Comparison of ENCODE assay signal across 1 cellular context in the genomic region with DNA sequence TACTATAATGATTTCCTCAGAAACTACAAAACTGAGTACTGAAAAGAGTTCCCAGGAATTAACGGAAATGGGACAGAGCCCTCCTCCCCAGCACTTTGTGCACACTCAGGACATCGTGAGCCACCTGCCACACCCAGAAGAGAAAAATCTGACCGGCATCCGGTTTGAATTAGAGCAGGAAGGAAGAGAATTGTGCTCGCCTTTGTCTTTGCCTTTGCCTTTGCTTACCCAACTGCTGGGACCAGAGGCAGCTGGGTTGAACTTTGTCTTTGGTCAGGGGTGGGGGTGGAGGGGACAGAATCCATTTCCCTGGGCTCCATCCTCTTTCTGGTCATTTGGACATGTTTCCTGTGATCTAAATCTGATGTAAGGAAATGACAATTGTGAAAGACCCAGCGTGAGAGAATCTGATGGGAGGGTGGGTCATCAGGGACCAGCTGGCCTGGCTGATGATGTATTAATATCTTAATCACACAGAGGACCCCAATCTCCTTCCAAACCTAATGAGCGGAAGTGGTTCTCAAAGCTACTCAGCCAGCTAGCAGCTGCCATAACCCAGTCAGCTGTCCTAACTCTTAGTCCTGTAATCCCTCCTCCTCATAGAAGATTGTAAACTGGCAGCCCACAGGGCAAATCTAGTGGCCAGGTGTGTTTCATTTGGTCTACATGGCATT.
A peak's percentile ranks its signal among the peaks of the same experiment; 100 is the strongest.
TF ChIP-seq lines count a peak whose summit lies in the region.

No MANE protein-coding gene starts in this region.

TF ChIP-seq in HepG2, 621 proteins besides CTCF, POLR2A, EP300 and RAD21 (continued from another document and continues in another):
- TF ChIP-seq, protein P1, sequence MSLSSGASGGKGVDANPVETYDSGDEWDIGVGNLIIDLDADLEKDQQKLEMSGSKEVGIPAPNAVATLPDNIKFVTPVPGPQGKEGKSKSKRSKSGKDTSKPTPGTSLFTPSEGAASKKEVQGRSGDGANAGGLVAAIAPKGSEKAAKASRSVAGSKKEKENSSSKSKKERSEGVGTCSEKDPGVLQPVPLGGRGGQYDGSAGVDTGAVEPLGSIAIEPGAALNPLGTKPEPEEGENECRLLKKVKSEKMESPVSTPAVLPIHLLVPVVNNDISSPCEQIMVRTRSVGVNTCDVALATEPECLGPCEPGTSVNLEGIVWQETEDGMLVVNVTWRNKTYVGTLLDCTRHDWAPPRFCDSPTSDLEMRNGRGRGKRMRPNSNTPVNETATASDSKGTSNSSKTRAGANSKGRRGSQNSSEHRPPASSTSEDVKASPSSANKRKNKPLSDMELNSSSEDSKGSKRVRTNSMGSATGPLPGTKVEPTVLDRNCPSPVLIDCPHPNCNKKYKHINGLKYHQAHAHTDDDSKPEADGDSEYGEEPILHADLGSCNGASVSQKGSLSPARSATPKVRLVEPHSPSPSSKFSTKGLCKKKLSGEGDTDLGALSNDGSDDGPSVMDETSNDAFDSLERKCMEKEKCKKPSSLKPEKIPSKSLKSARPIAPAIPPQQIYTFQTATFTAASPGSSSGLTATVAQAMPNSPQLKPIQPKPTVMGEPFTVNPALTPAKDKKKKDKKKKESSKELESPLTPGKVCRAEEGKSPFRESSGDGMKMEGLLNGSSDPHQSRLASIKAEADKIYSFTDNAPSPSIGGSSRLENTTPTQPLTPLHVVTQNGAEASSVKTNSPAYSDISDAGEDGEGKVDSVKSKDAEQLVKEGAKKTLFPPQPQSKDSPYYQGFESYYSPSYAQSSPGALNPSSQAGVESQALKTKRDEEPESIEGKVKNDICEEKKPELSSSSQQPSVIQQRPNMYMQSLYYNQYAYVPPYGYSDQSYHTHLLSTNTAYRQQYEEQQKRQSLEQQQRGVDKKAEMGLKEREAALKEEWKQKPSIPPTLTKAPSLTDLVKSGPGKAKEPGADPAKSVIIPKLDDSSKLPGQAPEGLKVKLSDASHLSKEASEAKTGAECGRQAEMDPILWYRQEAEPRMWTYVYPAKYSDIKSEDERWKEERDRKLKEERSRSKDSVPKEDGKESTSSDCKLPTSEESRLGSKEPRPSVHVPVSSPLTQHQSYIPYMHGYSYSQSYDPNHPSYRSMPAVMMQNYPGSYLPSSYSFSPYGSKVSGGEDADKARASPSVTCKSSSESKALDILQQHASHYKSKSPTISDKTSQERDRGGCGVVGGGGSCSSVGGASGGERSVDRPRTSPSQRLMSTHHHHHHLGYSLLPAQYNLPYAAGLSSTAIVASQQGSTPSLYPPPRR (CRISPR knock-in tag; IDR thresholded peaks at IDR 0.05; ENCODE audit: borderline replicate concordance) = no peak; the same call in 1 of the 2 replicates
- no peak for TF ChIP-seq ZNF569 (CRISPR knock-in tag; IDR thresholded peaks at IDR 0.05; ENCODE audit: borderline replicate concordance)
- no peak for TF ChIP-seq ZNF224 (CRISPR knock-in tag; IDR thresholded peaks at IDR 0.05)
- no peak for TF ChIP-seq ARID2 (CRISPR knock-in tag; IDR thresholded peaks at IDR 0.05; ENCODE audit: borderline replicate concordance)
- peak; percentile 52; the same call in 1 of the 2 replicates for TF ChIP-seq ERF (CRISPR knock-in tag; IDR thresholded peaks at IDR 0.05)
- no peak; the same call in 1 of the 2 replicates for TF ChIP-seq ZNF121 (CRISPR knock-in tag; IDR thresholded peaks at IDR 0.05)
- TF ChIP-seq ZNF644 (CRISPR knock-in tag; IDR thresholded peaks at IDR 0.05; ENCODE audit: low read depth) = peak; percentile 65; the same call in 1 of the 2 replicates
- TF ChIP-seq, protein P2, sequence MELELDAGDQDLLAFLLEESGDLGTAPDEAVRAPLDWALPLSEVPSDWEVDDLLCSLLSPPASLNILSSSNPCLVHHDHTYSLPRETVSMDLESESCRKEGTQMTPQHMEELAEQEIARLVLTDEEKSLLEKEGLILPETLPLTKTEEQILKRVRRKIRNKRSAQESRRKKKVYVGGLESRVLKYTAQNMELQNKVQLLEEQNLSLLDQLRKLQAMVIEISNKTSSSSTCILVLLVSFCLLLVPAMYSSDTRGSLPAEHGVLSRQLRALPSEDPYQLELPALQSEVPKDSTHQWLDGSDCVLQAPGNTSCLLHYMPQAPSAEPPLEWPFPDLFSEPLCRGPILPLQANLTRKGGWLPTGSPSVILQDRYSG (CRISPR knock-in tag; IDR thresholded peaks at IDR 0.05) = no peak
- no peak for TF ChIP-seq SMARCC2 (IDR thresholded peaks at IDR 0.05)
- TF ChIP-seq, protein P3, sequence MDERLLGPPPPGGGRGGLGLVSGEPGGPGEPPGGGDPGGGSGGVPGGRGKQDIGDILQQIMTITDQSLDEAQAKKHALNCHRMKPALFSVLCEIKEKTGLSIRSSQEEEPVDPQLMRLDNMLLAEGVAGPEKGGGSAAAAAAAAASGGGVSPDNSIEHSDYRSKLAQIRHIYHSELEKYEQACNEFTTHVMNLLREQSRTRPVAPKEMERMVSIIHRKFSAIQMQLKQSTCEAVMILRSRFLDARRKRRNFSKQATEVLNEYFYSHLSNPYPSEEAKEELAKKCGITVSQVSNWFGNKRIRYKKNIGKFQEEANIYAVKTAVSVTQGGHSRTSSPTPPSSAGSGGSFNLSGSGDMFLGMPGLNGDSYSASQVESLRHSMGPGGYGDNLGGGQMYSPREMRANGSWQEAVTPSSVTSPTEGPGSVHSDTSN (CRISPR knock-in tag; IDR thresholded peaks at IDR 0.05) = no peak
- TF ChIP-seq ZNF558 (CRISPR knock-in tag; IDR thresholded peaks at IDR 0.05; ENCODE audit: borderline replicate concordance) = no peak
- peak; percentile 59 for TF ChIP-seq ZEB1 (IDR thresholded peaks at IDR 0.05; ENCODE audit: insufficient replicate concordance, low read depth)
- no peak; the same call in 1 of the 2 replicates for TF ChIP-seq MEIS1 (CRISPR knock-in tag; IDR thresholded peaks at IDR 0.05; ENCODE audit: borderline replicate concordance)
- TF ChIP-seq, protein P4, sequence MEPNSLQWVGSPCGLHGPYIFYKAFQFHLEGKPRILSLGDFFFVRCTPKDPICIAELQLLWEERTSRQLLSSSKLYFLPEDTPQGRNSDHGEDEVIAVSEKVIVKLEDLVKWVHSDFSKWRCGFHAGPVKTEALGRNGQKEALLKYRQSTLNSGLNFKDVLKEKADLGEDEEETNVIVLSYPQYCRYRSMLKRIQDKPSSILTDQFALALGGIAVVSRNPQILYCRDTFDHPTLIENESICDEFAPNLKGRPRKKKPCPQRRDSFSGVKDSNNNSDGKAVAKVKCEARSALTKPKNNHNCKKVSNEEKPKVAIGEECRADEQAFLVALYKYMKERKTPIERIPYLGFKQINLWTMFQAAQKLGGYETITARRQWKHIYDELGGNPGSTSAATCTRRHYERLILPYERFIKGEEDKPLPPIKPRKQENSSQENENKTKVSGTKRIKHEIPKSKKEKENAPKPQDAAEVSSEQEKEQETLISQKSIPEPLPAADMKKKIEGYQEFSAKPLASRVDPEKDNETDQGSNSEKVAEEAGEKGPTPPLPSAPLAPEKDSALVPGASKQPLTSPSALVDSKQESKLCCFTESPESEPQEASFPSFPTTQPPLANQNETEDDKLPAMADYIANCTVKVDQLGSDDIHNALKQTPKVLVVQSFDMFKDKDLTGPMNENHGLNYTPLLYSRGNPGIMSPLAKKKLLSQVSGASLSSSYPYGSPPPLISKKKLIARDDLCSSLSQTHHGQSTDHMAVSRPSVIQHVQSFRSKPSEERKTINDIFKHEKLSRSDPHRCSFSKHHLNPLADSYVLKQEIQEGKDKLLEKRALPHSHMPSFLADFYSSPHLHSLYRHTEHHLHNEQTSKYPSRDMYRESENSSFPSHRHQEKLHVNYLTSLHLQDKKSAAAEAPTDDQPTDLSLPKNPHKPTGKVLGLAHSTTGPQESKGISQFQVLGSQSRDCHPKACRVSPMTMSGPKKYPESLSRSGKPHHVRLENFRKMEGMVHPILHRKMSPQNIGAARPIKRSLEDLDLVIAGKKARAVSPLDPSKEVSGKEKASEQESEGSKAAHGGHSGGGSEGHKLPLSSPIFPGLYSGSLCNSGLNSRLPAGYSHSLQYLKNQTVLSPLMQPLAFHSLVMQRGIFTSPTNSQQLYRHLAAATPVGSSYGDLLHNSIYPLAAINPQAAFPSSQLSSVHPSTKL (CRISPR knock-in tag; IDR thresholded peaks at IDR 0.05) = peak; percentile 75
- TF ChIP-seq, protein P5, sequence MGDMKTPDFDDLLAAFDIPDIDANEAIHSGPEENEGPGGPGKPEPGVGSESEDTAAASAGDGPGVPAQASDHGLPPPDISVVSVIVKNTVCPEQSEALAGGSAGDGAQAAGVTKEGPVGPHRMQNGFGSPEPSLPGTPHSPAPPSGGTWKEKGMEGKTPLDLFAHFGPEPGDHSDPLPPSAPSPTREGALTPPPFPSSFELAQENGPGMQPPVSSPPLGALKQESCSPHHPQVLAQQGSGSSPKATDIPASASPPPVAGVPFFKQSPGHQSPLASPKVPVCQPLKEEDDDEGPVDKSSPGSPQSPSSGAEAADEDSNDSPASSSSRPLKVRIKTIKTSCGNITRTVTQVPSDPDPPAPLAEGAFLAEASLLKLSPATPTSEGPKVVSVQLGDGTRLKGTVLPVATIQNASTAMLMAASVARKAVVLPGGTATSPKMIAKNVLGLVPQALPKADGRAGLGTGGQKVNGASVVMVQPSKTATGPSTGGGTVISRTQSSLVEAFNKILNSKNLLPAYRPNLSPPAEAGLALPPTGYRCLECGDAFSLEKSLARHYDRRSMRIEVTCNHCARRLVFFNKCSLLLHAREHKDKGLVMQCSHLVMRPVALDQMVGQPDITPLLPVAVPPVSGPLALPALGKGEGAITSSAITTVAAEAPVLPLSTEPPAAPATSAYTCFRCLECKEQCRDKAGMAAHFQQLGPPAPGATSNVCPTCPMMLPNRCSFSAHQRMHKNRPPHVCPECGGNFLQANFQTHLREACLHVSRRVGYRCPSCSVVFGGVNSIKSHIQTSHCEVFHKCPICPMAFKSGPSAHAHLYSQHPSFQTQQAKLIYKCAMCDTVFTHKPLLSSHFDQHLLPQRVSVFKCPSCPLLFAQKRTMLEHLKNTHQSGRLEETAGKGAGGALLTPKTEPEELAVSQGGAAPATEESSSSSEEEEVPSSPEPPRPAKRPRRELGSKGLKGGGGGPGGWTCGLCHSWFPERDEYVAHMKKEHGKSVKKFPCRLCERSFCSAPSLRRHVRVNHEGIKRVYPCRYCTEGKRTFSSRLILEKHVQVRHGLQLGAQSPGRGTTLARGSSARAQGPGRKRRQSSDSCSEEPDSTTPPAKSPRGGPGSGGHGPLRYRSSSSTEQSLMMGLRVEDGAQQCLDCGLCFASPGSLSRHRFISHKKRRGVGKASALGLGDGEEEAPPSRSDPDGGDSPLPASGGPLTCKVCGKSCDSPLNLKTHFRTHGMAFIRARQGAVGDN (CRISPR knock-in tag; IDR thresholded peaks at IDR 0.05) = no peak; the same call in 1 of the 2 replicates
- peak in 1 of 2 experiments; percentile 35; a peak in 1 of 4 replicates for TF ChIP-seq MAFK (conservative IDR thresholded peaks at IDR 0.05 in 1 of 2, IDR thresholded peaks at IDR 0.05 in 1 of 2; ENCODE audit: low read length in 2 of 2)
- TF ChIP-seq HES4 (CRISPR knock-in tag; IDR thresholded peaks at IDR 0.05; ENCODE audit: borderline replicate concordance) = no peak
- TF ChIP-seq ZNF180 (CRISPR knock-in tag; IDR thresholded peaks at IDR 0.05; ENCODE audit: borderline replicate concordance, low read depth) = no peak
- TF ChIP-seq, protein P6, sequence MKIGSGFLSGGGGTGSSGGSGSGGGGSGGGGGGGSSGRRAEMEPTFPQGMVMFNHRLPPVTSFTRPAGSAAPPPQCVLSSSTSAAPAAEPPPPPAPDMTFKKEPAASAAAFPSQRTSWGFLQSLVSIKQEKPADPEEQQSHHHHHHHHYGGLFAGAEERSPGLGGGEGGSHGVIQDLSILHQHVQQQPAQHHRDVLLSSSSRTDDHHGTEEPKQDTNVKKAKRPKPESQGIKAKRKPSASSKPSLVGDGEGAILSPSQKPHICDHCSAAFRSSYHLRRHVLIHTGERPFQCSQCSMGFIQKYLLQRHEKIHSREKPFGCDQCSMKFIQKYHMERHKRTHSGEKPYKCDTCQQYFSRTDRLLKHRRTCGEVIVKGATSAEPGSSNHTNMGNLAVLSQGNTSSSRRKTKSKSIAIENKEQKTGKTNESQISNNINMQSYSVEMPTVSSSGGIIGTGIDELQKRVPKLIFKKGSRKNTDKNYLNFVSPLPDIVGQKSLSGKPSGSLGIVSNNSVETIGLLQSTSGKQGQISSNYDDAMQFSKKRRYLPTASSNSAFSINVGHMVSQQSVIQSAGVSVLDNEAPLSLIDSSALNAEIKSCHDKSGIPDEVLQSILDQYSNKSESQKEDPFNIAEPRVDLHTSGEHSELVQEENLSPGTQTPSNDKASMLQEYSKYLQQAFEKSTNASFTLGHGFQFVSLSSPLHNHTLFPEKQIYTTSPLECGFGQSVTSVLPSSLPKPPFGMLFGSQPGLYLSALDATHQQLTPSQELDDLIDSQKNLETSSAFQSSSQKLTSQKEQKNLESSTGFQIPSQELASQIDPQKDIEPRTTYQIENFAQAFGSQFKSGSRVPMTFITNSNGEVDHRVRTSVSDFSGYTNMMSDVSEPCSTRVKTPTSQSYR (CRISPR knock-in tag; IDR thresholded peaks at IDR 0.05; ENCODE audit: borderline replicate concordance) = peak; percentile 78; the same call in 1 of the 2 replicates
- TF ChIP-seq CCAR2 (optimal IDR thresholded peaks at IDR 0.05; ENCODE audit: low read depth, low read length) = no peak
- TF ChIP-seq, protein P7, sequence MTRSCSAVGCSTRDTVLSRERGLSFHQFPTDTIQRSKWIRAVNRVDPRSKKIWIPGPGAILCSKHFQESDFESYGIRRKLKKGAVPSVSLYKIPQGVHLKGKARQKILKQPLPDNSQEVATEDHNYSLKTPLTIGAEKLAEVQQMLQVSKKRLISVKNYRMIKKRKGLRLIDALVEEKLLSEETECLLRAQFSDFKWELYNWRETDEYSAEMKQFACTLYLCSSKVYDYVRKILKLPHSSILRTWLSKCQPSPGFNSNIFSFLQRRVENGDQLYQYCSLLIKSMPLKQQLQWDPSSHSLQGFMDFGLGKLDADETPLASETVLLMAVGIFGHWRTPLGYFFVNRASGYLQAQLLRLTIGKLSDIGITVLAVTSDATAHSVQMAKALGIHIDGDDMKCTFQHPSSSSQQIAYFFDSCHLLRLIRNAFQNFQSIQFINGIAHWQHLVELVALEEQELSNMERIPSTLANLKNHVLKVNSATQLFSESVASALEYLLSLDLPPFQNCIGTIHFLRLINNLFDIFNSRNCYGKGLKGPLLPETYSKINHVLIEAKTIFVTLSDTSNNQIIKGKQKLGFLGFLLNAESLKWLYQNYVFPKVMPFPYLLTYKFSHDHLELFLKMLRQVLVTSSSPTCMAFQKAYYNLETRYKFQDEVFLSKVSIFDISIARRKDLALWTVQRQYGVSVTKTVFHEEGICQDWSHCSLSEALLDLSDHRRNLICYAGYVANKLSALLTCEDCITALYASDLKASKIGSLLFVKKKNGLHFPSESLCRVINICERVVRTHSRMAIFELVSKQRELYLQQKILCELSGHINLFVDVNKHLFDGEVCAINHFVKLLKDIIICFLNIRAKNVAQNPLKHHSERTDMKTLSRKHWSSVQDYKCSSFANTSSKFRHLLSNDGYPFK (CRISPR knock-in tag; IDR thresholded peaks at IDR 0.05; ENCODE audit: borderline replicate concordance) = no peak
- TF ChIP-seq, protein P8, sequence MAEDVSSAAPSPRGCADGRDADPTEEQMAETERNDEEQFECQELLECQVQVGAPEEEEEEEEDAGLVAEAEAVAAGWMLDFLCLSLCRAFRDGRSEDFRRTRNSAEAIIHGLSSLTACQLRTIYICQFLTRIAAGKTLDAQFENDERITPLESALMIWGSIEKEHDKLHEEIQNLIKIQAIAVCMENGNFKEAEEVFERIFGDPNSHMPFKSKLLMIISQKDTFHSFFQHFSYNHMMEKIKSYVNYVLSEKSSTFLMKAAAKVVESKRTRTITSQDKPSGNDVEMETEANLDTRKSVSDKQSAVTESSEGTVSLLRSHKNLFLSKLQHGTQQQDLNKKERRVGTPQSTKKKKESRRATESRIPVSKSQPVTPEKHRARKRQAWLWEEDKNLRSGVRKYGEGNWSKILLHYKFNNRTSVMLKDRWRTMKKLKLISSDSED (CRISPR knock-in tag; IDR thresholded peaks at IDR 0.05) = no peak
- peak; percentile 95 for TF ChIP-seq ETV5 (CRISPR knock-in tag; IDR thresholded peaks at IDR 0.05; ENCODE audit: borderline replicate concordance)
- no peak for TF ChIP-seq ZFAT (CRISPR knock-in tag; conservative IDR thresholded peaks at IDR 0.05)
- TF ChIP-seq BORCS8-MEF2B (CRISPR knock-in tag; IDR thresholded peaks at IDR 0.05) = no peak
- TF ChIP-seq ZNF75D (CRISPR knock-in tag; IDR thresholded peaks at IDR 0.05; ENCODE audit: borderline replicate concordance) = no peak
- TF ChIP-seq NR1H2 (CRISPR knock-in tag; IDR thresholded peaks at IDR 0.05; ENCODE audit: borderline replicate concordance, low read depth) = no peak
- TF ChIP-seq PITX1 (CRISPR knock-in tag; IDR thresholded peaks at IDR 0.05) = peak; percentile 85
- TF ChIP-seq ZFP1 (CRISPR knock-in tag; IDR thresholded peaks at IDR 0.05) = no peak
